ENCODE assay signal across 16 cellular contexts in genomic region chr15:52797625-52798501, GRCh38. TPM values are rescaled to one million over a fixed set of nuclear protein-coding genes. Genes with fewer than 3 reads are reported as not detected.
DNase-seq lines count a peak whose midpoint lies in the region; ATAC-seq and TF ChIP-seq lines count a peak whose summit lies in the region.
"Had no signal": no experiment of that assay in that cellular context is flagged by ENCODE, and none has a peak within 500 bp of the region (broad histone marks: within the 10 kb centered on the region; RNA-seq: fewer than 3 reads in every experiment).

No MANE protein-coding gene starts in this region.

- peaks cover 9% of the 10 kb centered on the region for H3K4me1 Mint-ChIP-seq in T-helper 17 cell

- peaks cover 4% of the 10 kb centered on the region for H3K36me3 Mint-ChIP-seq in T-helper 17 cell (ENCODE audit: low read depth)
- H3K36me3 Mint-ChIP-seq: CD8-positive, alpha-beta T cell had no signal

- peak; percentile 18 for DNase-seq in left cardiac atrium
- DNase-seq in Right ventricle myocardium superior, result no peak
- no peak for DNase-seq in T-helper 17 cell
- DNase-seq in left lobe of liver (ENCODE audit: low spot score), result no peak
- no peak for DNase-seq in thoracic aorta (ENCODE audit: low spot score)
- DNase-seq in GM19240 (ENCODE audit: insufficient read length, low spot score), result no peak
- DNase-seq in ovary, result no peak
- DNase-seq: activated naive CD4-positive, alpha-beta T cell treated with anti-CD3 and anti-CD28 coated beads, Interleukin-2, amount 50 U/mL, for 16 hours; body of pancreas; CD8-positive, alpha-beta T cell; cortex of kidney; foreskin keratinocyte; lower lobe of right lung; NCI-H187 treated with DMSO at 0.1 percent for 48 hours had no signal

- intact Hi-C loops in left cardiac atrium (cut with DNase I) (no loop called here), Right ventricle myocardium superior (cut with DNase I) (no loop called here), ovary (cut with DNase I) (no loop called here)

- H3K4me3 ChIP-seq in thoracic aorta (peak overlapping the region; percentile 37), ovary (no peak overlapping the region)
- H3K4me3 ChIP-seq: body of pancreas, lower lobe of right lung had no signal

- H3K27me3 Mint-ChIP-seq in T-helper 17 cell, result peaks cover 99% of the 10 kb centered on the region

- H3K4me3 Mint-ChIP-seq in T-helper 17 cell, result peak overlapping the region; percentile 42
- H3K4me3 Mint-ChIP-seq: CD8-positive, alpha-beta T cell; T-helper 1 cell treated with Interleukin-12 subunit alpha and Interleukin-12 subunit beta and Interleukin-4 antibody, amounts not matched to agents 30 μg/mL and 1 μg/mL, for 36 hours had no signal

- 5 to 7% (median 7%) methylated on average over 45 of the region's 45 CpGs for WGBS in ovary, 3 donors

- TF ChIP-seq CTCF in thoracic aorta (IDR thresholded peaks at IDR 0.05) (no peak), ovary (IDR thresholded peaks at IDR 0.05) (no peak)

- H3K9me3 ChIP-seq in T-helper 17 cell (ENCODE audit: control insufficient read depth, low read length, poor library complexity, severe bottlenecking), result peaks cover 6% of the 10 kb centered on the region
- no peaks in the 10 kb centered on the region for H3K9me3 ChIP-seq in thoracic aorta
- H3K9me3 ChIP-seq in ovary, result peaks cover 0 to 5% of the 10 kb centered on the region in 2 donors
- H3K9me3 ChIP-seq: body of pancreas, lower lobe of right lung had no signal

- no peak for TF ChIP-seq POLR2A in ovary (IDR thresholded peaks at IDR 0.05)

- no peak for TF ChIP-seq EP300 in ovary (IDR thresholded peaks at IDR 0.05)

- ATAC-seq in left cardiac atrium, result no peak
- no peak for ATAC-seq in Right ventricle myocardium superior (ENCODE audit: poor library complexity)
- no peak for ATAC-seq in T-helper 17 cell
- peak; percentile 47 for ATAC-seq in left lobe of liver
- no peak for ATAC-seq in thoracic aorta (ENCODE audit: insufficient number of reproducible peaks, low FRiP score, low read depth)
- ATAC-seq in GM19395 (IDR thresholded peaks at IDR 0.05; ENCODE audit: unreplicated experiment), result no peak
- ATAC-seq: body of pancreas; CD8-positive, alpha-beta T cell; foreskin keratinocyte; lower lobe of right lung had no signal

- no peaks in the 10 kb centered on the region for H3K36me3 ChIP-seq in thoracic aorta
- H3K36me3 ChIP-seq in ovary, result no peaks in the 10 kb centered on the region
- H3K36me3 ChIP-seq: lower lobe of right lung had no signal

- no peak overlapping the region for H3K27ac ChIP-seq in thoracic aorta
- no peak overlapping the region for H3K27ac ChIP-seq in ovary
- H3K27ac ChIP-seq: body of pancreas, foreskin keratinocyte, lower lobe of right lung had no signal

- peaks cover 3 to 12% of the 10 kb centered on the region in 2 donors for H3K4me1 ChIP-seq in thoracic aorta (ENCODE audit: control insufficient read depth in 1 of 2, low read depth in 2 of 2)
- no peaks in the 10 kb centered on the region for H3K4me1 ChIP-seq in ovary (ENCODE audit: insufficient read depth)
- H3K4me1 ChIP-seq: foreskin keratinocyte had no signal

- peaks cover 36% of the 10 kb centered on the region for H3K27me3 ChIP-seq in thoracic aorta (replicated peaks; ENCODE audit: insufficient read depth)
- H3K27me3 ChIP-seq in ovary, result no peaks in the 10 kb centered on the region
- H3K27me3 ChIP-seq: body of pancreas had no signal

- H3K27ac Mint-ChIP-seq in T-helper 17 cell, result peak overlapping the region; percentile 2
- H3K27ac Mint-ChIP-seq: CD8-positive, alpha-beta T cell had no signal

RNA-seq across cellular contexts. Expression of gene ONECUT1, which starts 7.7 kb away (rescaled TPM):
- total RNA-seq in left cardiac atrium (not detected), Right ventricle myocardium superior (not detected), T-helper 17 cell (not detected), left lobe of liver (63.0 TPM), thoracic aorta (under 1 TPM in 1 of 2 donors, not detected in 1; 0.28 TPM), ovary (under 1 TPM in 1 of 7 donors, not detected in 6; 0.28 TPM)
- polyA plus RNA-seq in ovary, result not detected
- total RNA-seq: CD8-positive, alpha-beta T cell; foreskin keratinocyte; lower lobe of right lung had no signal
- polyA plus RNA-seq: foreskin keratinocyte had no signal

Comparison
In these comparisons a context has a peak if more than half of its experiments do, and no peak if none do; other contexts are left out.
1. RNA of gene ONECUT1, which starts 7.7 kb away (total RNA-seq): 63.0 TPM in left lobe of liver (single experiment); 0.28 TPM in thoracic aorta, not detected in left cardiac atrium, not detected in Right ventricle myocardium superior (single experiment), 0.28 TPM in ovary and not detected in T-helper 17 cell; every median in the first group is over 10 times any median in the second.